Comparison of ENCODE assay signal across 8 cellular contexts in genomic region chr12:95858451-95859343, GRCh38. TPM values are rescaled to one million over a fixed set of nuclear protein-coding genes. Genes with fewer than 3 reads are reported as not detected.
DNase-seq lines count a peak whose midpoint lies in the region; ATAC-seq and TF ChIP-seq lines count a peak whose summit lies in the region.

TSS of gene SNRPF (plus strand) at chr12:95858952. CDS start at chr12:95859074, 122 bp downstream.

- H3K9me3 Mint-ChIP-seq in activated naive CD8-positive, alpha-beta T cell treated with anti-CD3 and anti-CD28 coated beads for 36 hours, result peaks cover 2% of the 10 kb centered on the region
- H3K9me3 Mint-ChIP-seq in glutamatergic neuron (ENCODE audit: unreplicated experiment), result peaks cover 2% of the 10 kb centered on the region

- no peaks in the 10 kb centered on the region for H3K9me3 ChIP-seq in osteoblast (ENCODE audit: low read depth, low read length)
- H3K9me3 ChIP-seq in thymus (ENCODE audit: control insufficient read depth), result no peaks in the 10 kb centered on the region

- no peaks in the 10 kb centered on the region for H3K27me3 Mint-ChIP-seq in activated naive CD8-positive, alpha-beta T cell treated with anti-CD3 and anti-CD28 coated beads for 36 hours
- peaks cover 1% of the 10 kb centered on the region for H3K27me3 Mint-ChIP-seq in glutamatergic neuron (ENCODE audit: unreplicated experiment)

- no peak for TF ChIP-seq CTCF in GM12865 (IDR thresholded peaks at IDR 0.05; ENCODE audit: insufficient read depth, low read depth, low read length, missing control alignments)
- TF ChIP-seq CTCF in glutamatergic neuron (IDR thresholded peaks at IDR 0.05; ENCODE audit: partially characterized antibody, unreplicated experiment), result no peak
- no peak for TF ChIP-seq CTCF in osteoblast (IDR thresholded peaks at IDR 0.05; ENCODE audit: extremely low read depth, low read depth, low read length)

- H3K4me3 ChIP-seq in GM12865 (ENCODE audit: low read depth, low read length), result peak within 1 kb of the TSS; percentile 86
- H3K4me3 ChIP-seq in osteoblast (ENCODE audit: insufficient read depth, low read length), result peak within 1 kb of the TSS; percentile 95
- peak within 1 kb of the TSS; percentile 76 for H3K4me3 ChIP-seq in thymus (ENCODE audit: low read length)

- H3K4me2 ChIP-seq in osteoblast (ENCODE audit: insufficient read depth, low read length), result peak within 1 kb of the TSS; percentile 96

- peaks cover 11% of the 10 kb centered on the region for H4K20me1 ChIP-seq in osteoblast (ENCODE audit: insufficient read depth, low read length)

- H2AFZ ChIP-seq in osteoblast (ENCODE audit: low read length), result peak within 1 kb of the TSS; percentile 97

- no peak within 1 kb of the TSS for H3K4me3 Mint-ChIP-seq in activated naive CD8-positive, alpha-beta T cell treated with anti-CD3 and anti-CD28 coated beads for 36 hours
- no peak within 1 kb of the TSS for H3K4me3 Mint-ChIP-seq in glutamatergic neuron (ENCODE audit: unreplicated experiment)

- under 1% methylated on average over 54 of the region's 54 CpGs for WGBS in thymus

- DNase-seq in GM12865 (ENCODE audit: low read depth), result peak; percentile 97
- DNase-seq in NCI-H1105 (lab: John Stamatoyannopoulos, UW), result peak; percentile 96
- peak; percentile 6 for DNase-seq in SKM-1 (lab: John Stamatoyannopoulos, UW; ENCODE audit: unreplicated experiment)
- DNase-seq in activated naive CD8-positive, alpha-beta T cell treated with anti-CD3 and anti-CD28 coated beads for 36 hours, result peak; percentile 91
- DNase-seq in glutamatergic neuron, result peak; percentile 93
- DNase-seq in osteoblast (ENCODE audit: insufficient read length, low spot score, missing footprints), result peak; percentile 98

- H3K4me1 ChIP-seq in osteoblast (ENCODE audit: insufficient read depth, low read length) (peaks cover 10% of the 10 kb centered on the region), thymus (ENCODE audit: control insufficient read depth, insufficient read depth, low read length) (peaks cover 15% of the 10 kb centered on the region)

- no peak within 1 kb of the TSS for H3K27ac Mint-ChIP-seq in activated naive CD8-positive, alpha-beta T cell treated with anti-CD3 and anti-CD28 coated beads for 36 hours
- peak within 1 kb of the TSS; percentile 3 for H3K27ac Mint-ChIP-seq in glutamatergic neuron (ENCODE audit: unreplicated experiment)

- peaks cover 2% of the 10 kb centered on the region for H3K27me3 ChIP-seq in osteoblast (ENCODE audit: insufficient read depth, low read length)
- H3K27me3 ChIP-seq in thymus (ENCODE audit: control insufficient read depth, insufficient read depth), result peaks cover 5% of the 10 kb centered on the region

- peak within 1 kb of the TSS; percentile 89 for H3K27ac ChIP-seq in osteoblast (ENCODE audit: low read depth, low read length)
- H3K27ac ChIP-seq in thymus (ENCODE audit: low read depth), result peak within 1 kb of the TSS; percentile 78

- H3K36me3 ChIP-seq in osteoblast (ENCODE audit: insufficient read depth, low read length), result peaks cover 28% of the 10 kb centered on the region
- H3K36me3 ChIP-seq in thymus (ENCODE audit: control insufficient read depth, insufficient read depth), result peaks cover 4% of the 10 kb centered on the region

- peaks cover 27% of the 10 kb centered on the region for H3K4me1 Mint-ChIP-seq in activated naive CD8-positive, alpha-beta T cell treated with anti-CD3 and anti-CD28 coated beads for 36 hours
- peaks cover 3% of the 10 kb centered on the region for H3K4me1 Mint-ChIP-seq in glutamatergic neuron (ENCODE audit: low read depth, unreplicated experiment)

- peaks cover 50% of the 10 kb centered on the region for H3K79me2 ChIP-seq in osteoblast (ENCODE audit: insufficient read depth, low read length)

- H3K36me3 Mint-ChIP-seq in activated naive CD8-positive, alpha-beta T cell treated with anti-CD3 and anti-CD28 coated beads for 36 hours, result peaks cover 27% of the 10 kb centered on the region
- H3K36me3 Mint-ChIP-seq in glutamatergic neuron (ENCODE audit: unreplicated experiment), result no peaks in the 10 kb centered on the region

- peak; percentile 100 for ATAC-seq in HG02642 (IDR thresholded peaks at IDR 0.05; ENCODE audit: poor library complexity, unreplicated experiment)

RNA-seq across cellular contexts. Expression of gene SNRPF, which starts in this region (rescaled TPM):
- 10 to 100 TPM; 54.9 to 57.9 TPM for total RNA-seq in activated naive CD8-positive, alpha-beta T cell treated with anti-CD3 and anti-CD28 coated beads for 36 hours
- total RNA-seq in glutamatergic neuron (ENCODE audit: unreplicated experiment), result 38.5 TPM
- total RNA-seq in osteoblast, result 6.2 and 6.8 TPM in 2 replicates
- 41.9 TPM for polyA plus RNA-seq in thymus

Comparison
In these comparisons a context has a peak if more than half of its experiments do, and no peak if none do; other contexts are left out.
1. Peak in every context shown above with its lines: DNase-seq, ATAC-seq, H3K4me3 ChIP-seq and H3K27ac ChIP-seq.
2. DNase-seq: peak in every context shown above with its lines; median percentile 98 in osteoblast; 97 in GM12865; 96 in NCI-H1105; 93 in glutamatergic neuron; 91 in activated naive CD8-positive, alpha-beta T cell treated with anti-CD3 and anti-CD28 coated beads for 36 hours; 6 in SKM-1.